ENCODE assay signal across 2 cellular contexts in genomic region chr1:56816909-56817308, GRCh38.
TF ChIP-seq lines count a peak whose summit lies in the region.

No MANE protein-coding gene starts in this region.

TF ChIP-seq in GM12891, 5 proteins besides CTCF, POLR2A, EP300 and RAD21:
- no peak for TF ChIP-seq TAF1 (IDR thresholded peaks at IDR 0.05; ENCODE audit: low read depth, low read length)
- TF ChIP-seq PAX5 (IDR thresholded peaks at IDR 0.05; ENCODE audit: insufficient read depth, low read length, severe bottlenecking), result no peak
- TF ChIP-seq POU2F2 (IDR thresholded peaks at IDR 0.05; ENCODE audit: low read depth, low read length), result no peak
- no peak for TF ChIP-seq POLR2AphosphoS5 (IDR thresholded peaks at IDR 0.05; ENCODE audit: low read depth, low read length)
- TF ChIP-seq SPI1 (IDR thresholded peaks at IDR 0.05; ENCODE audit: low read depth, low read length), result peak; percentile 39

TF ChIP-seq in H1, 55 proteins besides CTCF, POLR2A, EP300 and RAD21:
- TF ChIP-seq CEBPB (IDR thresholded peaks at IDR 0.05; ENCODE audit: low read depth, low read length), result peak; percentile 64; the same call in 1 of the 2 replicates
- TF ChIP-seq, protein P1, sequence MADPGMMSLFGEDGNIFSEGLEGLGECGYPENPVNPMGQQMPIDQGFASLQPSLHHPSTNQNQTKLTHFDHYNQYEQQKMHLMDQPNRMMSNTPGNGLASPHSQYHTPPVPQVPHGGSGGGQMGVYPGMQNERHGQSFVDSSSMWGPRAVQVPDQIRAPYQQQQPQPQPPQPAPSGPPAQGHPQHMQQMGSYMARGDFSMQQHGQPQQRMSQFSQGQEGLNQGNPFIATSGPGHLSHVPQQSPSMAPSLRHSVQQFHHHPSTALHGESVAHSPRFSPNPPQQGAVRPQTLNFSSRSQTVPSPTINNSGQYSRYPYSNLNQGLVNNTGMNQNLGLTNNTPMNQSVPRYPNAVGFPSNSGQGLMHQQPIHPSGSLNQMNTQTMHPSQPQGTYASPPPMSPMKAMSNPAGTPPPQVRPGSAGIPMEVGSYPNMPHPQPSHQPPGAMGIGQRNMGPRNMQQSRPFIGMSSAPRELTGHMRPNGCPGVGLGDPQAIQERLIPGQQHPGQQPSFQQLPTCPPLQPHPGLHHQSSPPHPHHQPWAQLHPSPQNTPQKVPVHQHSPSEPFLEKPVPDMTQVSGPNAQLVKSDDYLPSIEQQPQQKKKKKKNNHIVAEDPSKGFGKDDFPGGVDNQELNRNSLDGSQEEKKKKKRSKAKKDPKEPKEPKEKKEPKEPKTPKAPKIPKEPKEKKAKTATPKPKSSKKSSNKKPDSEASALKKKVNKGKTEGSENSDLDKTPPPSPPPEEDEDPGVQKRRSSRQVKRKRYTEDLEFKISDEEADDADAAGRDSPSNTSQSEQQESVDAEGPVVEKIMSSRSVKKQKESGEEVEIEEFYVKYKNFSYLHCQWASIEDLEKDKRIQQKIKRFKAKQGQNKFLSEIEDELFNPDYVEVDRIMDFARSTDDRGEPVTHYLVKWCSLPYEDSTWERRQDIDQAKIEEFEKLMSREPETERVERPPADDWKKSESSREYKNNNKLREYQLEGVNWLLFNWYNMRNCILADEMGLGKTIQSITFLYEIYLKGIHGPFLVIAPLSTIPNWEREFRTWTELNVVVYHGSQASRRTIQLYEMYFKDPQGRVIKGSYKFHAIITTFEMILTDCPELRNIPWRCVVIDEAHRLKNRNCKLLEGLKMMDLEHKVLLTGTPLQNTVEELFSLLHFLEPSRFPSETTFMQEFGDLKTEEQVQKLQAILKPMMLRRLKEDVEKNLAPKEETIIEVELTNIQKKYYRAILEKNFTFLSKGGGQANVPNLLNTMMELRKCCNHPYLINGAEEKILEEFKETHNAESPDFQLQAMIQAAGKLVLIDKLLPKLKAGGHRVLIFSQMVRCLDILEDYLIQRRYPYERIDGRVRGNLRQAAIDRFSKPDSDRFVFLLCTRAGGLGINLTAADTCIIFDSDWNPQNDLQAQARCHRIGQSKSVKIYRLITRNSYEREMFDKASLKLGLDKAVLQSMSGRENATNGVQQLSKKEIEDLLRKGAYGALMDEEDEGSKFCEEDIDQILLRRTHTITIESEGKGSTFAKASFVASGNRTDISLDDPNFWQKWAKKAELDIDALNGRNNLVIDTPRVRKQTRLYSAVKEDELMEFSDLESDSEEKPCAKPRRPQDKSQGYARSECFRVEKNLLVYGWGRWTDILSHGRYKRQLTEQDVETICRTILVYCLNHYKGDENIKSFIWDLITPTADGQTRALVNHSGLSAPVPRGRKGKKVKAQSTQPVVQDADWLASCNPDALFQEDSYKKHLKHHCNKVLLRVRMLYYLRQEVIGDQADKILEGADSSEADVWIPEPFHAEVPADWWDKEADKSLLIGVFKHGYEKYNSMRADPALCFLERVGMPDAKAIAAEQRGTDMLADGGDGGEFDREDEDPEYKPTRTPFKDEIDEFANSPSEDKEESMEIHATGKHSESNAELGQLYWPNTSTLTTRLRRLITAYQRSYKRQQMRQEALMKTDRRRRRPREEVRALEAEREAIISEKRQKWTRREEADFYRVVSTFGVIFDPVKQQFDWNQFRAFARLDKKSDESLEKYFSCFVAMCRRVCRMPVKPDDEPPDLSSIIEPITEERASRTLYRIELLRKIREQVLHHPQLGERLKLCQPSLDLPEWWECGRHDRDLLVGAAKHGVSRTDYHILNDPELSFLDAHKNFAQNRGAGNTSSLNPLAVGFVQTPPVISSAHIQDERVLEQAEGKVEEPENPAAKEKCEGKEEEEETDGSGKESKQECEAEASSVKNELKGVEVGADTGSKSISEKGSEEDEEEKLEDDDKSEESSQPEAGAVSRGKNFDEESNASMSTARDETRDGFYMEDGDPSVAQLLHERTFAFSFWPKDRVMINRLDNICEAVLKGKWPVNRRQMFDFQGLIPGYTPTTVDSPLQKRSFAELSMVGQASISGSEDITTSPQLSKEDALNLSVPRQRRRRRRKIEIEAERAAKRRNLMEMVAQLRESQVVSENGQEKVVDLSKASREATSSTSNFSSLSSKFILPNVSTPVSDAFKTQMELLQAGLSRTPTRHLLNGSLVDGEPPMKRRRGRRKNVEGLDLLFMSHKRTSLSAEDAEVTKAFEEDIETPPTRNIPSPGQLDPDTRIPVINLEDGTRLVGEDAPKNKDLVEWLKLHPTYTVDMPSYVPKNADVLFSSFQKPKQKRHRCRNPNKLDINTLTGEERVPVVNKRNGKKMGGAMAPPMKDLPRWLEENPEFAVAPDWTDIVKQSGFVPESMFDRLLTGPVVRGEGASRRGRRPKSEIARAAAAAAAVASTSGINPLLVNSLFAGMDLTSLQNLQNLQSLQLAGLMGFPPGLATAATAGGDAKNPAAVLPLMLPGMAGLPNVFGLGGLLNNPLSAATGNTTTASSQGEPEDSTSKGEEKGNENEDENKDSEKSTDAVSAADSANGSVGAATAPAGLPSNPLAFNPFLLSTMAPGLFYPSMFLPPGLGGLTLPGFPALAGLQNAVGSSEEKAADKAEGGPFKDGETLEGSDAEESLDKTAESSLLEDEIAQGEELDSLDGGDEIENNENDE (IDR thresholded peaks at IDR 0.05; ENCODE audit: insufficient replicate concordance, low read length), result no peak
- TF ChIP-seq YY1 (IDR thresholded peaks at IDR 0.05; ENCODE audit: low read depth, low read length), result no peak
